8 cellular contexts compared by ENCODE assay signal in genomic region chr16:30956601-30957455, GRCh38. TPM values are rescaled to one million over a fixed set of nuclear protein-coding genes. Genes with fewer than 3 reads are reported as not detected.
A peak's percentile ranks its signal among the peaks of the same experiment; 100 is the strongest.
DNase-seq lines count a peak whose midpoint lies in the region; ATAC-seq and TF ChIP-seq lines count a peak whose summit lies in the region.

No MANE protein-coding gene starts in this region.

- POLR2A ChIA-PET in AG04450 (lab: Yijun Ruan, JAX), result interaction anchor here (0.7 to 1.0 kb wide), 2 partner anchors 186 to 223 kb away, joined by 4 to 5 read pairs; partner anchors contain the start of gene FUS

- TF ChIP-seq CTCF in AG04450 (IDR thresholded peaks at IDR 0.05; ENCODE audit: low read depth, low read length) (peak; percentile 39), endodermal cell (conservative IDR thresholded peaks at IDR 0.05) (peak; percentile 58), mesothelial cell of epicardium (IDR thresholded peaks at IDR 0.05; ENCODE audit: unreplicated experiment) (no peak)

- H3K36me3 ChIP-seq in endodermal cell (ENCODE audit: control insufficient read depth, insufficient read depth, low read length), result peaks cover 31% of the 10 kb centered on the region

- H3K9me3 ChIP-seq in AG04450 (ENCODE audit: control insufficient read depth, insufficient read depth, low read length), result no peaks in the 10 kb centered on the region; the same call in 1 of the 2 replicates
- no peaks in the 10 kb centered on the region for H3K9me3 ChIP-seq in endodermal cell (ENCODE audit: control insufficient read depth, low read length)

- peak overlapping the region; percentile 85 for H3K9ac ChIP-seq in endodermal cell (ENCODE audit: extremely low read depth, low read length, poor library complexity, severe bottlenecking)

- H3K27ac Mint-ChIP-seq in endodermal cell (peak overlapping the region; percentile 100), mesothelial cell of epicardium (peak overlapping the region; percentile 99)

- H3K4me1 Mint-ChIP-seq in endodermal cell, result peaks cover 6% of the 10 kb centered on the region
- H3K4me1 Mint-ChIP-seq in mesothelial cell of epicardium, result peaks cover 20% of the 10 kb centered on the region

- H3K9me3 Mint-ChIP-seq in endodermal cell, result no peaks in the 10 kb centered on the region
- no peaks in the 10 kb centered on the region for H3K9me3 Mint-ChIP-seq in mesothelial cell of epicardium

- CTCF ChIA-PET in AG04450 (lab: Charles Lee), result interaction anchor here (1.0 kb wide), 1 partner anchor 185 kb away, joined by 6 read pairs; no protein-coding TSS in a partner anchor

- no peaks in the 10 kb centered on the region for H3K27me3 Mint-ChIP-seq in endodermal cell (ENCODE audit: insufficient read depth)
- H3K27me3 Mint-ChIP-seq in mesothelial cell of epicardium (ENCODE audit: low read depth), result no peaks in the 10 kb centered on the region

- 35 to 37% methylated on average over 35 to 42 of the region's 42 CpGs for WGBS in endodermal cell (ENCODE audit: insufficient coverage in 1 of 2, insufficient read length in 1 of 2), 2 experiments

- peak; percentile 31 for ATAC-seq in GM18870 (IDR thresholded peaks at IDR 0.05; ENCODE audit: unreplicated experiment)
- peak; percentile 50 for ATAC-seq in HG03439 (IDR thresholded peaks at IDR 0.05; ENCODE audit: unreplicated experiment)

- H3K27me3 ChIP-seq in AG04450 (ENCODE audit: control insufficient read depth, insufficient read depth, low read length), result no peaks in the 10 kb centered on the region
- no peaks in the 10 kb centered on the region for H3K27me3 ChIP-seq in endodermal cell (ENCODE audit: control insufficient read depth, insufficient read depth, low read length, poor library complexity, severe bottlenecking)

- H3K4me1 ChIP-seq in endodermal cell (ENCODE audit: control insufficient read depth, insufficient read depth, low read length), result peaks cover 3% of the 10 kb centered on the region

- H3K4me3 ChIP-seq in AG04450 (ENCODE audit: low read depth, low read length) (peak overlapping the region; percentile 82), endodermal cell (ENCODE audit: low read length) (peak overlapping the region; percentile 93)

- H3K27ac ChIP-seq in AG04450 (ENCODE audit: low read depth, low read length) (peak overlapping the region; percentile 98), endodermal cell (ENCODE audit: low read depth, low read length) (peak overlapping the region; percentile 98)

- H3K4me3 Mint-ChIP-seq in endodermal cell, result peak overlapping the region; percentile 93
- peak overlapping the region; percentile 95 for H3K4me3 Mint-ChIP-seq in mesothelial cell of epicardium

- DNase-seq in AG04450 (ENCODE audit: low read depth, low spot score) (no peak), NOMO-1 (lab: John Stamatoyannopoulos, UW; ENCODE audit: unreplicated experiment in 2 of 2) (peak; percentile 79 to 80), endodermal cell (peak; percentile 94), mesothelial cell of epicardium (ENCODE audit: low spot score in 2 of 2, unreplicated experiment in 2 of 2) (peak; percentile 70 to 86)
- peak; percentile 81 for DNase-seq in activated CD8-positive, alpha-beta memory T cell treated with anti-CD3 and anti-CD28 coated beads, Interleukin-2, amount 50 U/mL, for 1 hour (ENCODE audit: extremely low read depth)
- DNase-seq in stimulated activated CD8-positive, alpha-beta memory T cell treated with anti-CD3 and anti-CD28 coated beads, Interleukin-2, amount 100 ng/mL, for 1 hour (ENCODE audit: low read depth in 2 of 2), result peak; percentile 69 to 83

- H3K36me3 Mint-ChIP-seq in endodermal cell (ENCODE audit: low read depth) (peaks cover 29% of the 10 kb centered on the region), mesothelial cell of epicardium (peaks cover 15% of the 10 kb centered on the region)

RNA-seq across cellular contexts. Expression of gene SETD1A, which starts 0.7 kb away (rescaled TPM):
- 1.1 and 1.4 TPM in 2 replicates for polyA plus RNA-seq in AG04450 (2011; rRNA removed)
- 2.4 and 5.3 TPM in 2 replicates for polyA minus RNA-seq in AG04450 (2011; rRNA and poly(A)+ RNA removed)
- total RNA-seq in endodermal cell (10 to 100 TPM; 23.8 to 25.0 TPM), mesothelial cell of epicardium (30.8 to 39.1 TPM (median 36.4 TPM) in 3 replicates)
- 21.0 TPM for polyA plus RNA-seq in endodermal cell (2013, experiment 1 of 2)
- polyA plus RNA-seq in endodermal cell (2013, experiment 2 of 2), result 18.2 TPM

RNA-seq across cellular contexts. Expression of gene ORAI3, which starts 8.0 kb away (rescaled TPM):
- polyA plus RNA-seq in AG04450 (2011; rRNA removed), result 23.7 and 29.5 TPM in 2 replicates
- 17.4 and 23.4 TPM in 2 replicates for polyA minus RNA-seq in AG04450 (2011; rRNA and poly(A)+ RNA removed)
- total RNA-seq in endodermal cell (10 to 100 TPM; 16.9 to 17.7 TPM), mesothelial cell of epicardium (25.8 to 28.2 TPM (median 26.2 TPM) in 3 replicates)
- 9.2 TPM for polyA plus RNA-seq in endodermal cell (2013, experiment 1 of 2)
- polyA plus RNA-seq in endodermal cell (2013, experiment 2 of 2), result 10.4 TPM

RNA-seq across cellular contexts. Expression of gene HSD3B7, which starts 28.2 kb away (rescaled TPM):
- polyA plus RNA-seq in AG04450 (2011; rRNA removed), result 6.1 and 9.5 TPM in 2 replicates
- polyA minus RNA-seq in AG04450 (2011; rRNA and poly(A)+ RNA removed), result 4.0 and 4.9 TPM in 2 replicates
- total RNA-seq in endodermal cell, result 1 to 10 TPM; 4.1 to 4.8 TPM
- polyA plus RNA-seq in endodermal cell (2013, experiment 1 of 2), result 1.3 TPM
- polyA plus RNA-seq in endodermal cell (2013, experiment 2 of 2), result 2.1 TPM
- total RNA-seq in mesothelial cell of epicardium, result 3.5 to 4.0 TPM (median 3.6 TPM) in 3 replicates

RNA-seq across cellular contexts. Expression of gene FBXL19, which starts 33.5 kb away (rescaled TPM):
- 7.1 and 10.6 TPM in 2 replicates for polyA plus RNA-seq in AG04450 (2011; rRNA removed)
- polyA minus RNA-seq in AG04450 (2011; rRNA and poly(A)+ RNA removed), result 7.6 and 9.4 TPM in 2 replicates
- 10 to 100 TPM; 74.0 to 84.3 TPM for total RNA-seq in endodermal cell
- polyA plus RNA-seq in endodermal cell (2013, experiment 1 of 2), result 49.4 TPM
- 46.5 TPM for polyA plus RNA-seq in endodermal cell (2013, experiment 2 of 2)
- total RNA-seq in mesothelial cell of epicardium, result 53.5 to 56.4 TPM (median 54.9 TPM) in 3 replicates

RNA-seq across cellular contexts. Expression of gene STX1B, which starts 53.6 kb away (rescaled TPM):
- 4.2 and 4.8 TPM in 2 replicates for polyA plus RNA-seq in AG04450 (2011; rRNA removed)
- 6.5 and 9.3 TPM in 2 replicates for polyA minus RNA-seq in AG04450 (2011; rRNA and poly(A)+ RNA removed)
- total RNA-seq in endodermal cell (1 to 10 TPM; 3.2 to 7.0 TPM), mesothelial cell of epicardium (4.9 to 5.9 TPM (median 5.2 TPM) in 3 replicates)
- polyA plus RNA-seq in endodermal cell (2013, experiment 1 of 2), result 10.6 TPM
- 6.9 TPM for polyA plus RNA-seq in endodermal cell (2013, experiment 2 of 2)
